8 cellular contexts compared by ENCODE assay signal in the genomic region with DNA sequence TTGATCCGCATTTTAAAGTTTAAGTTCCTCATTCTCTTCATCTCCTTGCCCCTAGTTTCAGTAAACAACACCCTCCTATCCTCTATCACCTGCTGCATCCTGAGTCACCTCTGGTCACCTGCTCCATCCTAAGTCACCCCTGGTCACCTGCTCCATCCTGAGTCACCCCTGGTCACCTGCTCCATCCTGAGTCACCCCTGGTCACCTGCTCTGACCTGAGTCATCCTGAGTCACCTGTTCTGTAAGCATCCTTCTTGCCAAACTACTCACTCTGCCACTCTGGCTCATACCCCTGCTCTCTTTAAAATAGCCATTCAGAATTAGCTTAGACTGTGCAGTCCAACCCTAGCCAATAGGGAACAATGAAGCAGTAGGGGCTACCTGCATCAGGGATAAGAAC.
DNase-seq lines count a peak whose midpoint lies in the region; ATAC-seq, FAIRE-seq and TF ChIP-seq lines count a peak whose summit lies in the region.
"Not testable (repeated sequence)": the region's sequence is repeated elsewhere in the genome, so short reads cannot be mapped to it uniquely, and the experiment has no call there.

No MANE protein-coding gene starts in this region.

- peaks cover 13% of the 10 kb centered on the region for H3F3A ChIP-seq in PC-9 (ENCODE audit: insufficient read depth, low read depth)

- dilution Hi-C loops in keratinocyte (cut with MboI; ENCODE audit: extremely low pct_ligation_motif_present, low sequenced_read_pairs), result not testable (repeated sequence)

- H3K4me1 ChIP-seq in HEK293 (ENCODE audit: control insufficient read depth, insufficient read depth, low read length); keratinocyte (ENCODE audit: control insufficient read depth, extremely low read depth, insufficient read depth, low read length); pancreas: not testable (repeated sequence)
- peaks cover 20% of the 10 kb centered on the region for H3K4me1 ChIP-seq in PC-9 (replicated peaks; ENCODE audit: insufficient read depth)

- not testable (repeated sequence) for H3K36me3 ChIP-seq in HEK293 (ENCODE audit: control insufficient read depth in 2 of 2, insufficient read depth in 1 of 2, low read length in 2 of 2); PC-9 (ENCODE audit: low read depth); keratinocyte (ENCODE audit: control insufficient read depth in 2 of 2, extremely low read depth in 1 of 2, insufficient read depth in 2 of 2, low read length in 2 of 2); pancreas

- not testable (repeated sequence) for FAIRE-seq in keratinocyte (lab: Jason Lieb, UNC); pancreas (lab: Jason Lieb, UNC)

- H3K4me3 Mint-ChIP-seq in CD14-positive monocyte; activated CD8-positive, alpha-beta T cell treated with anti-CD3 and anti-CD28 coated beads for 36 hours: not testable (repeated sequence)

- H3K27me3 ChIP-seq in PC-9 (ENCODE audit: insufficient read depth, low read depth); keratinocyte (ENCODE audit: control insufficient read depth, extremely low read depth, insufficient read depth, low read length); pancreas: not testable (repeated sequence)

- H3K9ac ChIP-seq in keratinocyte (ENCODE audit: control insufficient read depth, extremely low read depth, insufficient read depth, low read length), result not testable (repeated sequence)

- H3K9me3 Mint-ChIP-seq in CD14-positive monocyte, result peaks cover 7 to 23% (median 16%) of the 10 kb centered on the region in 7 donors
- peaks cover 13% of the 10 kb centered on the region for H3K9me3 Mint-ChIP-seq in activated CD8-positive, alpha-beta T cell treated with anti-CD3 and anti-CD28 coated beads for 36 hours

- peak; percentile 55 for ATAC-seq in activated CD8-positive, alpha-beta T cell treated with anti-CD3 and anti-CD28 coated beads for 36 hours
- peak; percentile 37 to 68 (median 41) for ATAC-seq in pancreas

- POLR2A ChIA-PET in HEK293 (lab: Yijun Ruan, JAX); activated CD8-positive, alpha-beta T cell treated with anti-CD3 and anti-CD28 coated beads for 36 hours (lab: Charles Lee): not testable (repeated sequence)
- POLR2A ChIA-PET in PC-9 (lab: Charles Lee; ENCODE audit: unreplicated experiment), result interaction anchor here (0.6 to 0.7 kb wide), 7 partner anchors 8 to 1311 kb away, joined by 3 to 37 read pairs (median 7); no protein-coding TSS in a partner anchor

- H4K20me1 ChIP-seq in PC-9 (ENCODE audit: insufficient read depth); keratinocyte (ENCODE audit: control insufficient read depth, extremely low read depth, insufficient read depth, low read length): not testable (repeated sequence)

- not testable (repeated sequence) for BruUV-seq in PC-9 (replicated peaks; lab: Mats Ljungman, UMichigan)

- H3K27ac ChIP-seq in HEK293 (ENCODE audit: extremely low read depth, low read depth, low read length); keratinocyte (ENCODE audit: control insufficient read depth, insufficient read depth, low read length); pancreas: not testable (repeated sequence)
- peak overlapping the region; percentile 82 for H3K27ac ChIP-seq in PC-9

- H3K4me3 ChIP-seq in HEK293 (ENCODE audit: low read depth, low read length); PC-9; epithelial cell of esophagus (ENCODE audit: low read length); keratinocyte (ENCODE audit: control insufficient read depth in 2 of 3, extremely low read depth in 1 of 3, insufficient read depth in 2 of 3, low read depth in 1 of 3, low read length in 3 of 3); pancreas: not testable (repeated sequence)

- not testable (repeated sequence) for H3K9me2 ChIP-seq in PC-9 (ENCODE audit: insufficient read depth)

- not testable (repeated sequence) for H3K79me2 ChIP-seq in PC-9 (ENCODE audit: low read depth); keratinocyte (ENCODE audit: control insufficient read depth, insufficient read depth, low read length)

- not testable (repeated sequence) for H3K9me1 ChIP-seq in keratinocyte (ENCODE audit: control insufficient read depth, extremely low read depth, insufficient read depth, low read length)

- DNase-seq in CD14-positive monocyte (ENCODE audit: low spot score) (peak; percentile 50), PC-9 (peak; percentile 89 to 91), epithelial cell of esophagus (ENCODE audit: low read depth) (peak; percentile 59), keratinocyte (ENCODE audit: low read depth, low spot score) (peak; percentile 7), pancreas (peak in 4 of 6 donors; percentile 20 to 45 (median 30)), ureter (ENCODE audit: low spot score) (peak; percentile 64)
- DNase-seq in activated CD8-positive, alpha-beta T cell treated with anti-CD3 and anti-CD28 coated beads for 36 hours, result peak; percentile 27

- peak overlapping the region; percentile 11; the same call in 1 of the 2 replicates for H3K4me2 ChIP-seq in PC-9
- not testable (repeated sequence) for H3K4me2 ChIP-seq in keratinocyte (ENCODE audit: control insufficient read depth, extremely low read depth, insufficient read depth, low read depth, low read length)

- WGBS in pancreas, 2 donors, result 83 to 88% methylated on average over 1 of the region's 1 CpG

- TF ChIP-seq CTCF in CD14-positive monocyte (IDR thresholded peaks at IDR 0.05); HEK293 (tag by site-specific recombination; IDR thresholded peaks at IDR 0.05); PC-9 (conservative IDR thresholded peaks at IDR 0.05); activated CD8-positive, alpha-beta T cell treated with anti-CD3 and anti-CD28 coated beads for 36 hours (IDR thresholded peaks at IDR 0.05); epithelial cell of esophagus (IDR thresholded peaks at IDR 0.05; ENCODE audit: insufficient read depth, low read depth, low read length, missing control alignments); keratinocyte (optimal IDR thresholded peaks at IDR 0.05 in 1 of 3, IDR thresholded peaks at IDR 0.05 in 1 of 3, conservative IDR thresholded peaks at IDR 0.05 in 1 of 3; ENCODE audit: extremely low read depth in 1 of 3, insufficient read depth in 2 of 3, low read length in 3 of 3); pancreas (IDR thresholded peaks at IDR 0.05): not testable (repeated sequence)

- not testable (repeated sequence) for H2AFZ ChIP-seq in PC-9; keratinocyte (ENCODE audit: control insufficient read depth, low read length)

- intact Hi-C loops in CD14-positive monocyte (cut with micrococcal nuclease); PC-9 (cut with micrococcal nuclease; ENCODE audit: unreplicated experiment); activated CD8-positive, alpha-beta T cell treated with anti-CD3 and anti-CD28 coated beads for 36 hours (cut with micrococcal nuclease); pancreas (cut with DNase I): not testable (repeated sequence)

- not testable (repeated sequence) for H3K36me3 Mint-ChIP-seq in CD14-positive monocyte; activated CD8-positive, alpha-beta T cell treated with anti-CD3 and anti-CD28 coated beads for 36 hours (ENCODE audit: low read depth)

- not testable (repeated sequence) for H3K27me3 Mint-ChIP-seq in CD14-positive monocyte (ENCODE audit: low read depth in 3 of 3)
- H3K27me3 Mint-ChIP-seq in activated CD8-positive, alpha-beta T cell treated with anti-CD3 and anti-CD28 coated beads for 36 hours, result peaks cover 24% of the 10 kb centered on the region

- CTCF ChIA-PET in HEK293 (lab: Yijun Ruan, JAX), result not testable (repeated sequence)
- CTCF ChIA-PET in PC-9 (lab: Charles Lee), result interaction anchor here (0.6 to 0.7 kb wide), 2 partner anchors 1274 to 1466 kb away, joined by 4 to 6 read pairs; partner anchors contain the start of gene PLEKHG6
- CTCF ChIA-PET in activated CD8-positive, alpha-beta T cell treated with anti-CD3 and anti-CD28 coated beads for 36 hours (lab: Charles Lee), result interaction anchor here (1.3 to 1.9 kb wide), 2 partner anchors 54 to 58 kb away, joined by 4 to 5 read pairs; no protein-coding TSS in a partner anchor

- peaks cover 12% of the 10 kb centered on the region for H3K4me1 Mint-ChIP-seq in CD14-positive monocyte
- H3K4me1 Mint-ChIP-seq in activated CD8-positive, alpha-beta T cell treated with anti-CD3 and anti-CD28 coated beads for 36 hours (ENCODE audit: low read depth), result not testable (repeated sequence)

- not testable (repeated sequence) for H3K9me3 ChIP-seq in HEK293 (ENCODE audit: control insufficient read depth, insufficient read depth, low read depth, low read length); PC-9 (ENCODE audit: insufficient read depth, low read depth); keratinocyte (ENCODE audit: control insufficient read depth, low read depth, low read length); pancreas

- not testable (repeated sequence) for H3K27ac Mint-ChIP-seq in CD14-positive monocyte; activated CD8-positive, alpha-beta T cell treated with anti-CD3 and anti-CD28 coated beads for 36 hours

TF ChIP-seq in HEK293, 187 proteins besides CTCF, POLR2A, EP300 and RAD21 (continues in another document):
- TF ChIP-seq KLF8 (tag by site-specific recombination; IDR thresholded peaks at IDR 0.05) (peak; percentile 70), INSM2 (tag by site-specific recombination; IDR thresholded peaks at IDR 0.05) (peak; percentile 33; the same call in 1 of the 2 replicates), SCRT2 (tag by site-specific recombination; IDR thresholded peaks at IDR 0.05) (peak; percentile 93)

Comparison
In these comparisons a context has a peak if more than half of its experiments do, and no peak if none do; other contexts are left out.
1. DNase-seq: peak in every context shown above with its lines; median percentile 90 in PC-9; 64 in ureter; 59 in epithelial cell of esophagus; 50 in CD14-positive monocyte; 30 in pancreas; 27 in activated CD8-positive, alpha-beta T cell treated with anti-CD3 and anti-CD28 coated beads for 36 hours; 7 in keratinocyte.